Comparison of ENCODE assay signal across 8 cellular contexts in the genomic region with DNA sequence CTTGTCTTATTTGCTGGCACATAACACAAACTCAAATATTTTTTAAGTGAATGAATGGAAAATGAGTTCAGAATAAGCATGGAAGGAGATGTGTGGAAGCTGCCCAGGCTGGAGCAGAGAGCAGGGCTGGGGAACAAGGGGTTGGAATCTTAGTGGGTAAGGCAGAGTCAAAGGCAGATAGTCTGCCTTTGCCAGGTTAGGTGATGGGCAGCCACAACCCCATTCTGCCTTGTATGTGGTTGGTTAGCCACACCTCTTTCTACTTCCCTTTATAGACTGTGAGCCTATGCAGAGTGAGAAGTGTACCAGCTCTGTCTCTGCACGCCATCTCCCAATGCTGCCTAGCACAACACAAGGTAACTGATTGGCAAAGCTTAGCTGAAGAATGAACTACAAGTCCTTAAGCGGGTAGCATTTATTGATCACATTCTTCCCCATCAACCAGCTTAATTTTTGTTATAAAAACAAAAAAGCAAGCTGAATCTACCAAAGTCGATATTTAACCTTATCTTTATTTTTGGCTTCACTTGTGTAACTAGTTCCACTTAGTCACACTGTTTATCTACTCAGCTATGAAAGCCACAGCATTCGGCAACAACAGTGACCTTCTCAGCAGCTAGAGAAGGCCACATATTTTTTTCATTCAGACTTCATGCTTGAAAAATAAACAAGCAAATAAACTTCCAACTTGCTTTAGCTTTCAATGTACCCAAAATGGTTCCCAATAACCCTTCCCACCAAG.
A peak's percentile ranks its signal among the peaks of the same experiment; 100 is the strongest.
DNase-seq lines count a peak whose midpoint lies in the region; ATAC-seq, FAIRE-seq and TF ChIP-seq lines count a peak whose summit lies in the region.

No MANE protein-coding gene starts in this region.

- H3K27ac Mint-ChIP-seq in astrocyte (ENCODE audit: unreplicated experiment), result no peak overlapping the region
- peak overlapping the region; percentile 38 for H3K27ac Mint-ChIP-seq in progenitor cell of endocrine pancreas

- H3K4me1 ChIP-seq in astrocyte (ENCODE audit: insufficient read depth, low read length), result no peaks in the 10 kb centered on the region

- H3K9ac ChIP-seq in astrocyte (ENCODE audit: low read length), result no peak overlapping the region

- H3K36me3 Mint-ChIP-seq in astrocyte (ENCODE audit: low read depth, unreplicated experiment), result peaks cover 6% of the 10 kb centered on the region
- H3K36me3 Mint-ChIP-seq in progenitor cell of endocrine pancreas (ENCODE audit: insufficient read depth), result peaks cover 7% of the 10 kb centered on the region

- H3K4me2 ChIP-seq in astrocyte (ENCODE audit: low read length), result peak overlapping the region; percentile 0

- no peaks in the 10 kb centered on the region for H3K27me3 ChIP-seq in astrocyte (ENCODE audit: insufficient read depth, low read length)

- H3K4me1 Mint-ChIP-seq in astrocyte (ENCODE audit: low read depth, unreplicated experiment), result peaks cover 13% of the 10 kb centered on the region
- H3K4me1 Mint-ChIP-seq in progenitor cell of endocrine pancreas (ENCODE audit: low read depth), result peaks cover 21% of the 10 kb centered on the region

- H3K9me3 Mint-ChIP-seq in astrocyte (ENCODE audit: unreplicated experiment), result peaks cover 3% of the 10 kb centered on the region
- H3K9me3 Mint-ChIP-seq in progenitor cell of endocrine pancreas (ENCODE audit: low read depth), result no peaks in the 10 kb centered on the region

- H3K27me3 Mint-ChIP-seq in astrocyte (ENCODE audit: low read depth, unreplicated experiment) (no peaks in the 10 kb centered on the region), progenitor cell of endocrine pancreas (no peaks in the 10 kb centered on the region)

- ATAC-seq in GM18870 (IDR thresholded peaks at IDR 0.05; ENCODE audit: unreplicated experiment) (peak; percentile 98), HG02885 (IDR thresholded peaks at IDR 0.05; ENCODE audit: poor library complexity, unreplicated experiment) (peak; percentile 99)

- H3K4me3 Mint-ChIP-seq in astrocyte (ENCODE audit: unreplicated experiment), result no peak overlapping the region
- H3K4me3 Mint-ChIP-seq in progenitor cell of endocrine pancreas (ENCODE audit: low read depth), result no peak overlapping the region

- H3K36me3 ChIP-seq in astrocyte (ENCODE audit: insufficient read depth, low read length), result no peaks in the 10 kb centered on the region

- H3K79me2 ChIP-seq in astrocyte (ENCODE audit: insufficient read depth, low read length), result no peaks in the 10 kb centered on the region

- no peak overlapping the region for H3K4me3 ChIP-seq in astrocyte (ENCODE audit: insufficient read depth, low read depth, low read length)

- no peak overlapping the region for H3K27ac ChIP-seq in astrocyte (ENCODE audit: low read depth, low read length)

- FAIRE-seq in astrocyte (lab: Jason Lieb, UNC), result no peak

- TF ChIP-seq CTCF in astrocyte (IDR thresholded peaks at IDR 0.05; ENCODE audit: insufficient read depth, low read depth, low read length) (no peak), progenitor cell of endocrine pancreas (IDR thresholded peaks at IDR 0.05; ENCODE audit: unreplicated experiment) (no peak)

- no peak overlapping the region for H2AFZ ChIP-seq in astrocyte (ENCODE audit: low read depth, low read length)

- no peaks in the 10 kb centered on the region for H3K9me3 ChIP-seq in astrocyte (ENCODE audit: insufficient read depth, low read depth, low read length)

- no peaks in the 10 kb centered on the region for H4K20me1 ChIP-seq in astrocyte (ENCODE audit: insufficient read depth, low read length)

- DNase-seq in SKM-1 (lab: John Stamatoyannopoulos, UW; ENCODE audit: unreplicated experiment) (peak; percentile 45), astrocyte (ENCODE audit: low read depth) (peak; percentile 40), progenitor cell of endocrine pancreas (ENCODE audit: low spot score, unreplicated experiment) (no peak), islet precursor cell (no peak), NCI-H446 (lab: John Stamatoyannopoulos, UW) (no peak), NCI-H1092 (lab: John Stamatoyannopoulos, UW) (no peak)

Comparison
In these comparisons a context has a peak if more than half of its experiments do, and no peak if none do; other contexts are left out.
1. DNase-seq: peak in SKM-1 (single experiment) and astrocyte (single experiment); none in progenitor cell of endocrine pancreas (single experiment), islet precursor cell (single experiment), NCI-H446 (0 of 2) and NCI-H1092 (single experiment).